33 cellular contexts compared by ENCODE assay signal in the genomic region with DNA sequence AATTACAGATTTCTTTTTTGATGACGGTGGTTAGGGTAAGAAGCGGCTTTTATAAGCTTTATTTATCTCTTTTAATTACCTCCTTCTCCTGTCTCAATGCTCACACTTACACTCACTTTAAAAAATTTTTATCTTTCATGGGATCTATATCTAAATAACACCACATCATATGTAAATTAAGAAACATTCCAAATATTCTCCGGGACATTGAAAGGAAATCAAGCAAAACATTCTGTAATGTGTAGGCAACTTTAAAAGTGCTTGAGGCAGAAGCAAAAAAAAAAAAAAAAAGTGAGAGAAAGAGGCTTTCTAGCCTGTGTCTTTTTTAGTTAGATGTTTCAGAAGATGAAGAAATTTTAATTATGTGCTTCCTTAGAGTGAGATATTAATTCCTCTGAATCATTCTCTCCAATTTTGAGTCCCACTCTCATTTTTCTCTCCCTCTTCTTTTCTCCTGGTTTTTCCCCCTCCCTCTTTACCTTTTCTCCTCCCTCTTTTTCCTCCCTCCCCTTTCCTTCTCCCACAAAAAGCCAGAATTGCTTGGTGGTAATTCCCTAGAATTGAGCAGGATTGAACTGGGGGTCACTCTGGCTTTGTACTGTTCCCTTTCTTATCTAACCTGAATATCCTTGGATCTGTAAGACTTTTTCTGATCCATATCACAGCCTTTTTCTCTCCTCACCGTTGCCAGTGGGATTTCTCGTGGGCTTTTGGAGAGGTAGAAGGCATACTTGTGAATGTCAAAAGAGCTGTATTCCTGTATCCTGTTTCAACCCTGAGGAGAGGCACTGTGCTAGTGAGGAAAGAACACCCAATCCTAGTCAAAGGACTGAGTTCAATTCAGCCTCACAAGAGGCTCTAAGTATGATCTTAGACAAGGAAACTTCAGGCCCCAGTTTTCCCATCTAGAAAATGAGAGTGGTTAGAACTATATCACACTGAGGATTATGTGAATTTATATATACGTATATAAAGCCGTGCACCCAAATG. TPM values are rescaled to one million over a fixed set of nuclear protein-coding genes. Genes with fewer than 3 reads are reported as not detected.
A peak's percentile ranks its signal among the peaks of the same experiment; 100 is the strongest.
DNase-seq lines count a peak whose midpoint lies in the region; ATAC-seq, FAIRE-seq and TF ChIP-seq lines count a peak whose summit lies in the region.
"Had no signal": no experiment of that assay in that cellular context is flagged by ENCODE, and none has a peak within 500 bp of the region (broad histone marks: within the 10 kb centered on the region; RNA-seq: fewer than 3 reads in every experiment).

No MANE protein-coding gene starts in this region.

- intact Hi-C loops in natural killer cell (cut with micrococcal nuclease) = no loop called here

- DNase-seq in EL (peak; percentile 16), caudate nucleus (lab: John Stamatoyannopoulos, UW) (peak in 5 of 61 donors; percentile 4 to 29 (median 6)), retina (peak; percentile 3), frontal cortex (ENCODE audit: low spot score in 2 of 2) (no peak), NOMO-1 (lab: John Stamatoyannopoulos, UW; ENCODE audit: unreplicated experiment in 2 of 2) (no peak), immature natural killer cell (no peak), natural killer cell (no peak)
- DNase-seq: activated CD4-positive, alpha-beta T cell treated with anti-CD3 and anti-CD28 coated beads, Interleukin-2, amount 50 U/mL, for 4 hours; activated CD8-positive, alpha-beta memory T cell treated with anti-CD3 and anti-CD28 coated beads, Interleukin-2, amount 50 U/mL, for 4 hours; activated naive CD8-positive, alpha-beta T cell treated with anti-CD3 and anti-CD28 coated beads, Interleukin-2, amount 10 ng/mL, durations not matched to agents 7 days and 5 days; CD4-positive, CD25-positive, alpha-beta regulatory T cell; cortex of kidney; DMS 273 treated with DMSO at 0.1 percent for 48 hours; glutamatergic neuron; HCEC 1CT; left cardiac atrium; naive thymus-derived CD8-positive, alpha-beta T cell; NCI-H1092 treated with DMSO at 0.1 percent for 48 hours; NCI-H2029 treated with DMSO at 0.1 percent for 48 hours; NCI-H446; pancreas; Peyer's patch; SJCRH30; stimulated activated CD4-positive, alpha-beta T cell treated with anti-CD3 and anti-CD28 coated beads, Interleukin-15, amount 100 ng/mL, for 24 hours; T-helper 17 cell had no signal

- H3K9me2 ChIP-seq in OCI-LY1 (ENCODE audit: low read depth, low read length) = no peaks in the 10 kb centered on the region

- peaks cover 9% of the 10 kb centered on the region; the same call in 1 of the 2 replicates for H3K36me3 ChIP-seq in OCI-LY1 (ENCODE audit: insufficient read depth, low read length)
- H3K36me3 ChIP-seq: breast epithelium, pancreas, Peyer's patch, SJCRH30 had no signal

- peaks cover 74% of the 10 kb centered on the region for H3K79me2 ChIP-seq in OCI-LY1 (ENCODE audit: insufficient read depth, low read length)

- no peaks in the 10 kb centered on the region for H3F3A ChIP-seq in OCI-LY1 (ENCODE audit: insufficient read depth, low read length)

- H3K4me1 Mint-ChIP-seq in immature natural killer cell (peaks cover 0 to 5% of the 10 kb centered on the region in 2 donors), natural killer cell (no peaks in the 10 kb centered on the region)

- peak overlapping the region; percentile 32; the same call in 1 of the 2 replicates for H3K9ac ChIP-seq in OCI-LY1 (ENCODE audit: low read length)

- no peaks in the 10 kb centered on the region for H3K9me3 Mint-ChIP-seq in immature natural killer cell
- H3K9me3 Mint-ChIP-seq in natural killer cell = no peaks in the 10 kb centered on the region
- H3K9me3 Mint-ChIP-seq: activated T-helper 17 cell treated with anti-CD3 and anti-CD28 coated beads, Interleukin-2, amount 50 U/mL, for 72 hours; naive thymus-derived CD8-positive, alpha-beta T cell had no signal

- no peak overlapping the region for H2AFZ ChIP-seq in OCI-LY1 (ENCODE audit: low read length)

- no peaks in the 10 kb centered on the region for H3K27me3 ChIP-seq in OCI-LY1 (ENCODE audit: insufficient read depth, low read length)
- H3K27me3 ChIP-seq: breast epithelium, Peyer's patch, SJCRH30 had no signal

- peak overlapping the region; percentile 74 for H3K27ac ChIP-seq in OCI-LY1 (ENCODE audit: low read depth, low read length, poor library complexity, severe bottlenecking)
- H3K27ac ChIP-seq in caudate nucleus (ENCODE audit: low read depth, low read length) = peak overlapping the region; percentile 24
- H3K27ac ChIP-seq: breast epithelium, pancreas, Peyer's patch, SJCRH30 had no signal

- H3K4me3 ChIP-seq in OCI-LY1 (ENCODE audit: low read depth, low read length, poor library complexity, severe bottlenecking) = peak overlapping the region; percentile 2
- H3K4me3 ChIP-seq: breast epithelium, pancreas, Peyer's patch, SJCRH30 had no signal

- H3K27me3 Mint-ChIP-seq in immature natural killer cell (ENCODE audit: low read depth in 3 of 3) (peaks cover 0 to 1% (median 0%) of the 10 kb centered on the region in 3 donors), natural killer cell (ENCODE audit: low read depth in 2 of 2) (no peaks in the 10 kb centered on the region)
- H3K27me3 Mint-ChIP-seq: activated naive CD8-positive, alpha-beta T cell treated with anti-CD3 and anti-CD28 coated beads, Interleukin-2, amount 10 ng/mL, durations not matched to agents 7 days and 5 days; activated T-helper 17 cell treated with anti-CD3 and anti-CD28 coated beads, Interleukin-2, amount 50 U/mL, for 72 hours; CD4-positive, CD25-positive, alpha-beta regulatory T cell; naive thymus-derived CD8-positive, alpha-beta T cell had no signal

- TF ChIP-seq CTCF in OCI-LY1 (IDR thresholded peaks at IDR 0.05; ENCODE audit: low read length) (no peak), natural killer cell (IDR thresholded peaks at IDR 0.05) (no peak)

- H4K20me1 ChIP-seq in OCI-LY1 (ENCODE audit: insufficient read depth, low read length) = no peaks in the 10 kb centered on the region

- H3K9me3 ChIP-seq in OCI-LY1 (ENCODE audit: low read length) = no peaks in the 10 kb centered on the region
- H3K9me3 ChIP-seq: breast epithelium, pancreas, Peyer's patch, SJCRH30 had no signal

- H3K27ac Mint-ChIP-seq in immature natural killer cell (no peak overlapping the region), natural killer cell (no peak overlapping the region)
- H3K27ac Mint-ChIP-seq: activated naive CD8-positive, alpha-beta T cell treated with anti-CD3 and anti-CD28 coated beads, Interleukin-2, amount 10 ng/mL, durations not matched to agents 7 days and 5 days; activated T-helper 17 cell treated with anti-CD3 and anti-CD28 coated beads, Interleukin-2, amount 50 U/mL, for 72 hours; T-helper 17 cell had no signal

- no peak for FAIRE-seq in frontal cortex (lab: Jason Lieb, UNC)
- FAIRE-seq: endometrium, HepG2, pancreas, urothelium cell line had no signal

- H3K36me3 Mint-ChIP-seq in immature natural killer cell (peaks cover 0 to 4% (median 0%) of the 10 kb centered on the region in 3 donors), natural killer cell (no peaks in the 10 kb centered on the region)
- H3K36me3 Mint-ChIP-seq: CD4-positive, CD25-positive, alpha-beta regulatory T cell had no signal

- peak overlapping the region; percentile 51 for H3K4me2 ChIP-seq in OCI-LY1 (ENCODE audit: low read length)

- H3K4me3 Mint-ChIP-seq in immature natural killer cell (no peak overlapping the region), natural killer cell (no peak overlapping the region)
- H3K4me3 Mint-ChIP-seq: activated naive CD8-positive, alpha-beta T cell treated with anti-CD3 and anti-CD28 coated beads, Interleukin-2, amount 10 ng/mL, durations not matched to agents 7 days and 5 days; activated T-helper 17 cell treated with anti-CD3 and anti-CD28 coated beads, Interleukin-2, amount 50 U/mL, for 72 hours; CD4-positive, CD25-positive, alpha-beta regulatory T cell; naive thymus-derived CD8-positive, alpha-beta T cell; T-helper 17 cell had no signal

- no peak for ATAC-seq in natural killer cell
- ATAC-seq: activated T-helper 17 cell treated with anti-CD3 and anti-CD28 coated beads, Interleukin-2, amount 50 U/mL, for 72 hours; HepG2; left cardiac atrium; naive thymus-derived CD8-positive, alpha-beta T cell; pancreas; sciatic nerve; T-helper 17 cell had no signal

- H3K4me1 ChIP-seq in OCI-LY1 (ENCODE audit: insufficient read depth, low read length, severe bottlenecking) = peaks cover 76% of the 10 kb centered on the region
- H3K4me1 ChIP-seq: breast epithelium, pancreas, Peyer's patch, SJCRH30 had no signal

RNA-seq across cellular contexts. Expression of a gene that starts 30.4 kb away (rescaled TPM):
- total RNA-seq in frontal cortex (12.6 TPM), natural killer cell (1 to 10 TPM; 8.2 to 9.7 (median 8.7) TPM)
- polyA plus RNA-seq in immature natural killer cell = 1 to 10 TPM; 1.3 to 4.3 (median 1.8) TPM
- total RNA-seq: G401, HepG2, SJCRH30 had no signal

Comparison
In these comparisons a context has a peak if more than half of its experiments do, and no peak if none do; other contexts are left out.
1. DNase-seq: peak in EL (single experiment) and retina (single experiment); none in frontal cortex (0 of 2), NOMO-1 (0 of 2), immature natural killer cell (0 of 3) and natural killer cell (single experiment).